In genomic region chr2:47083886-47084682, GRCh38 we compare ENCODE assay signal across 14 cellular contexts.
DNase-seq lines count a peak whose midpoint lies in the region; ATAC-seq and TF ChIP-seq lines count a peak whose summit lies in the region.
"Had no signal": no experiment of that assay in that cellular context is flagged by ENCODE, and none has a peak within 500 bp of the region (broad histone marks: within the 10 kb centered on the region; RNA-seq: fewer than 3 reads in every experiment).

No MANE protein-coding gene starts in this region.

- H3K9me3 ChIP-seq in T-helper 17 cell (ENCODE audit: control insufficient read depth, low read length, poor library complexity, severe bottlenecking) (no peaks in the 10 kb centered on the region), psoas muscle (no peaks in the 10 kb centered on the region)

- DNase-seq in CMK (ENCODE audit: low read depth) (peak; percentile 93), T-helper 17 cell (no peak), left ventricle myocardium superior (peak; percentile 66), psoas muscle (no peak), SKM-1 treated with dmso at 0.1 percent for 144 hours (lab: John Stamatoyannopoulos, UW; ENCODE audit: unreplicated experiment) (no peak)
- no peak for DNase-seq in effector memory CD8-positive, alpha-beta T cell
- DNase-seq: activated T-cell treated with anti-CD3 and anti-CD28 coated beads, Interleukin-2, amount 50 U/mL, for 4 hours; CD8-positive, alpha-beta T cell; NCI-H2107; OCI-M1; T-helper 9 cell had no signal

- peaks cover 24% of the 10 kb centered on the region for H3K4me1 ChIP-seq in psoas muscle

- WGBS in psoas muscle, 3 donors = 77 to 82% (median 77%) methylated on average over 16 to 17 of the region's 17 CpGs

- H3K36me3 Mint-ChIP-seq in T-helper 17 cell (ENCODE audit: low read depth) = no peaks in the 10 kb centered on the region
- peaks cover 3% of the 10 kb centered on the region for H3K36me3 Mint-ChIP-seq in effector memory CD8-positive, alpha-beta T cell (ENCODE audit: insufficient read depth)
- H3K36me3 Mint-ChIP-seq: CD8-positive, alpha-beta T cell had no signal

- no peak overlapping the region for H3K4me3 Mint-ChIP-seq in T-helper 17 cell
- H3K4me3 Mint-ChIP-seq in effector memory CD8-positive, alpha-beta T cell = no peak overlapping the region
- H3K4me3 Mint-ChIP-seq: activated T-cell treated with anti-CD3 and anti-CD28 coated beads, Interleukin-2, amount 50 U/mL, for 4 hours; CD8-positive, alpha-beta T cell had no signal

- intact Hi-C loops in left ventricle myocardium superior (cut with micrococcal nuclease) = no loop called here
- intact Hi-C loops in psoas muscle (cut with DNase I) = no loop called here

- ATAC-seq in T-helper 17 cell (no peak), left ventricle myocardium superior (peak; percentile 51), psoas muscle (peak in 2 of 4 donors; percentile 18 to 51), GM21447 (IDR thresholded peaks at IDR 0.05; ENCODE audit: unreplicated experiment) (no peak), HG03457 (IDR thresholded peaks at IDR 0.05; ENCODE audit: unreplicated experiment) (no peak)
- no peak for ATAC-seq in effector memory CD8-positive, alpha-beta T cell (replicated peaks)
- ATAC-seq: activated T-cell treated with anti-CD3 and anti-CD28 coated beads, Interleukin-2, amount 50 U/mL, for 4 hours; CD8-positive, alpha-beta T cell had no signal

- H3K4me3 ChIP-seq in psoas muscle = no peak overlapping the region

- no peak for TF ChIP-seq CTCF in psoas muscle (IDR thresholded peaks at IDR 0.05)

- peak overlapping the region; percentile 30 for H3K27ac ChIP-seq in psoas muscle
- H3K27ac ChIP-seq: parathyroid adenoma had no signal

- H3K4me1 Mint-ChIP-seq in T-helper 17 cell = peaks cover 20% of the 10 kb centered on the region
- peaks cover 0 to 4% of the 10 kb centered on the region in 2 donors for H3K4me1 Mint-ChIP-seq in effector memory CD8-positive, alpha-beta T cell (ENCODE audit: low read depth in 2 of 2)

- H3K27me3 ChIP-seq in psoas muscle (ENCODE audit: insufficient read depth in 3 of 3, low read length in 2 of 3) = no peaks in the 10 kb centered on the region

- no peaks in the 10 kb centered on the region for H3K9me3 Mint-ChIP-seq in effector memory CD8-positive, alpha-beta T cell
- H3K9me3 Mint-ChIP-seq: activated T-cell treated with anti-CD3 and anti-CD28 coated beads, Interleukin-2, amount 50 U/mL, for 4 hours; CD8-positive, alpha-beta T cell had no signal

- H3K27me3 Mint-ChIP-seq in T-helper 17 cell = peaks cover 6% of the 10 kb centered on the region
- H3K27me3 Mint-ChIP-seq in effector memory CD8-positive, alpha-beta T cell = peaks cover 0 to 8% of the 10 kb centered on the region in 2 donors

- no peaks in the 10 kb centered on the region for H3K36me3 ChIP-seq in psoas muscle (ENCODE audit: insufficient read depth in 1 of 2, low read depth in 1 of 2)

- H3K27ac Mint-ChIP-seq in T-helper 17 cell = peak overlapping the region; percentile 14
- H3K27ac Mint-ChIP-seq in effector memory CD8-positive, alpha-beta T cell = peak overlapping the region in 1 of 2 donors; percentile 47
- H3K27ac Mint-ChIP-seq: CD8-positive, alpha-beta T cell had no signal

Comparison
In these comparisons a context has a peak if more than half of its experiments do, and no peak if none do; other contexts are left out.
1. DNase-seq: peak in CMK (single experiment) and left ventricle myocardium superior (single experiment); none in T-helper 17 cell (0 of 3), psoas muscle (0 of 2), SKM-1 treated with dmso at 0.1 percent for 144 hours (single experiment) and effector memory CD8-positive, alpha-beta T cell (0 of 3).